Comparison of ENCODE assay signal across 6 cellular contexts in the genomic region with DNA sequence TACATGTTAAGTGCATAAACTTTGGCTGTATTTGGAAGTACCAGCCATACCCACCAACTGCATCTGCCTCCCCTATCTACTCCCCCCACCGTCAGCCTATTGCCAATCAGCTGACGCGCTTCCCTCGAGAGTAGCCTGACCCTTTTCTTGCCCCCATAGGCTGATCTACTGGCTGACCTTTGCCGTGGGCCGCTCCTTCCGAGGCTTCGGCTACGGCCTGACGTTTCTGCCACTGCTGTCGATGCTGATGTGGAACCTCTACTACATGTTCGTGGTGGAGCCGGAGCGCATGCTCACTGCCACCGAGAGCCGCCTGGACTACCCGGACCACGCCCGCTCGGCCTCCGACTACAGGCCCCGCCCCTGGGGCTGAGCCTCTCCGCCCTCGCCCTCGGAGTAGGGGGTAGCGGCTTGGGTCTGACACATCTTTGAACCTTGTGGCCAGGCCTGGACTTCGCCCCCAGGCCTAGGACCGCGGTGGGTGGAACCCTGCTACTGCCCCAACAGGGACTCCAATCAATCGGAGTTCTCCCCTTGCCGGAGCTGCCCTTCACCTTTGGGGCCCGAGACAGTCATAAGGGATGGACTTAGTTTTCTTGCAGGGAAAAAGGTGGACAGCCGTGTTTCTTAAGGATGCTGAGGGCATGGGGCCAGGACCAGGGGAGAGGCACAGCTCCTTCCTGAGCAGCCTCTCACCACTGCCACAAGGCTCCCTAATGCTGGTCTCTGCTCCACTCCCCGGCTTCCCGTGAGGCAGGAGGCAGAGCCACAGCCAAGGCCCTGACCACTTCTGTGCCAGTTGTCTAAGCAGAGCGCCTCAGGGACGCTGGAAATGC. TPM values are rescaled to one million over a fixed set of nuclear protein-coding genes. Genes with fewer than 3 reads are reported as not detected.
DNase-seq lines count a peak whose midpoint lies in the region; ATAC-seq lines count a peak whose summit lies in the region.

No MANE protein-coding gene starts in this region.

- H3K36me3 Mint-ChIP-seq in effector memory CD8-positive, alpha-beta T cell (ENCODE audit: insufficient read depth): peaks cover 15% of the 10 kb centered on the region

- no peak overlapping the region for H3K4me3 Mint-ChIP-seq in effector memory CD8-positive, alpha-beta T cell

- no peaks in the 10 kb centered on the region for H3K9me3 Mint-ChIP-seq in effector memory CD8-positive, alpha-beta T cell

- H3K27me3 Mint-ChIP-seq in effector memory CD8-positive, alpha-beta T cell: no peaks in the 10 kb centered on the region

- H3K4me1 Mint-ChIP-seq in effector memory CD8-positive, alpha-beta T cell (ENCODE audit: low read depth in 2 of 2): peaks cover 12 to 16% of the 10 kb centered on the region in 2 donors

- peak overlapping the region in 1 of 2 donors; percentile 17 for H3K27ac Mint-ChIP-seq in effector memory CD8-positive, alpha-beta T cell

- ATAC-seq in effector memory CD8-positive, alpha-beta T cell (replicated peaks): peak; percentile 40
- ATAC-seq in GM21367 (IDR thresholded peaks at IDR 0.05; ENCODE audit: unreplicated experiment): no peak

- DNase-seq in DMS53 treated with DMSO at 0.1 percent for 48 hours (lab: John Stamatoyannopoulos, UW; ENCODE audit: unreplicated experiment) (peak; percentile 77), NCI-H2029 (lab: John Stamatoyannopoulos, UW) (peak; percentile 18), myocyte (ENCODE audit: low read depth) (peak; percentile 68), A172 (ENCODE audit: low spot score) (no peak)
- no peak for DNase-seq in effector memory CD8-positive, alpha-beta T cell

RNA-seq across cellular contexts. Expression of a gene that starts 4.0 kb away (rescaled TPM):
- 32.8 and 41.1 TPM in 2 replicates for total RNA-seq in myocyte
- polyA plus RNA-seq in myocyte (2012): 42.2 TPM
- total RNA-seq in A172 (2014; rRNA removed; shearing (Covaris generic)): 133 and 135 TPM in 2 replicates

RNA-seq across cellular contexts. Expression of a gene that starts 7.3 kb away (rescaled TPM):
- 2.3 and 2.4 TPM in 2 replicates for total RNA-seq in myocyte
- 6.0 TPM for polyA plus RNA-seq in myocyte (2012)
- 7.9 and 8.6 TPM in 2 replicates for total RNA-seq in A172 (2014; rRNA removed; shearing (Covaris generic))

RNA-seq across cellular contexts. Expression of a gene that starts 7.7 kb away (rescaled TPM):
- not detected in 2 replicates for total RNA-seq in myocyte
- not detected for polyA plus RNA-seq in myocyte (2012)
- not detected in 2 replicates for total RNA-seq in A172 (2014; rRNA removed; shearing (Covaris generic))

RNA-seq across cellular contexts. Expression of a gene that starts 8.8 kb away (rescaled TPM):
- 104 TPM in 2 replicates for total RNA-seq in myocyte
- 72.8 TPM for polyA plus RNA-seq in myocyte (2012)
- total RNA-seq in A172 (2014; rRNA removed; shearing (Covaris generic)): 113 and 116 TPM in 2 replicates

RNA-seq across cellular contexts. Expression of a gene that starts 43.6 kb away (rescaled TPM):
- total RNA-seq in myocyte: 1.1 and 4.1 TPM in 2 replicates
- polyA plus RNA-seq in myocyte (2012): 5.3 TPM
- 2.0 and 3.1 TPM in 2 replicates for total RNA-seq in A172 (2014; rRNA removed; shearing (Covaris generic))

Comparison
In these comparisons a context has a peak if more than half of its experiments do, and no peak if none do; other contexts are left out.
1. DNase-seq: peak in DMS53 treated with DMSO at 0.1 percent for 48 hours (single experiment), NCI-H2029 (single experiment) and myocyte (single experiment); none in effector memory CD8-positive, alpha-beta T cell (0 of 3) and A172 (single experiment).